Comparison of ENCODE assay signal across 27 cellular contexts in the genomic region with DNA sequence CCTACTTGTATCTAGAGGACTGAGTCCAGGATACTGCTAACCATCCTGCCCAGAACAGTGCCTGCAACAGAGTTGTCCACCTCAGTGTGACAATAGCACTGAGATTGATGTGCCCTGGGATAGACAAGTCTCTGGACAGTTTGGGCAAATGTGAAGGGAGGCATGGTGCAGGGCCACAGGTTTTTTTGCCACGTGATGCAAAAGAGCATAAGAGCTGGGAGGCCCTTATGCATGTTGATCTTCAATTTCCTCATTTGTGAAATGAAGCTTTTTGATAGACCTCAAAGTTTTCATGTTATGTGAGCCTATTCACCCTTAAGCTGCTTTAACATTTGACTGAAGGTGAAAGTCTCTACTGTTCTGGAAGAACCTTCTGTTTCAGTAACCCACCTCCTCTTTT. TPM values are rescaled to one million over a fixed set of nuclear protein-coding genes. Genes with fewer than 3 reads are reported as not detected.
DNase-seq lines count a peak whose midpoint lies in the region; ATAC-seq and TF ChIP-seq lines count a peak whose summit lies in the region.
"Had no signal": no experiment of that assay in that cellular context is flagged by ENCODE, and none has a peak within 500 bp of the region (broad histone marks: within the 10 kb centered on the region; RNA-seq: fewer than 3 reads in every experiment).

No MANE protein-coding gene starts in this region.

- H2BK5ac ChIP-seq in IMR-90 (ENCODE audit: low read depth, low read length, poor library complexity, severe bottlenecking), result no peak overlapping the region

- peak overlapping the region; percentile 49 for H3K23ac ChIP-seq in IMR-90 (ENCODE audit: low read depth, low read length)

- H4K8ac ChIP-seq in IMR-90 (ENCODE audit: low read depth in 2 of 2, low read length in 2 of 2), result peak overlapping the region in 1 of 2 experiments; percentile 3; a peak in 1 of 4 replicates

- peak overlapping the region; percentile 54 for H4K5ac ChIP-seq in IMR-90 (ENCODE audit: low read depth, low read length)

- H3K27ac ChIP-seq in left ventricle myocardium inferior (replicated peaks) (peak overlapping the region; percentile 39), IMR-90 (ENCODE audit: insufficient read depth, low read length) (0 out of 2 replicates have a peak overlapping the region, but pooled peaks have one; percentile 5), right lobe of liver (peak overlapping the region; percentile 45 to 94 (median 86)), WERI-Rb-1 (no peak overlapping the region)
- H3K27ac ChIP-seq: gastrocnemius medialis, HL-60, lower lobe of right lung, Peyer's patch, transverse colon had no signal

- DNase-seq in left ventricle myocardium inferior (no peak), Right ventricle myocardium superior (no peak), IMR-90 (no peak), right lobe of liver (no peak), 8988T (no peak), GM13976 (ENCODE audit: low spot score) (no peak), DMS53 treated with DMSO at 0.1 percent for 48 hours (lab: John Stamatoyannopoulos, UW; ENCODE audit: unreplicated experiment) (no peak), WERI-Rb-1 (no peak)
- DNase-seq: activated CD4-positive, alpha-beta T cell treated with anti-CD3 and anti-CD28 coated beads for 48 hours; amygdala; gastrocnemius medialis; Kasumi-1; kidney glomerular epithelial cell; lower lobe of right lung; MV-4-11; NCI-H1694; NCI-H446; NCI-H774; Peyer's patch; SHP77 treated with DMSO at 0.1 percent for 48 hours; stimulated activated CD4-positive, alpha-beta T cell treated with anti-CD3 and anti-CD28 coated beads, Interleukin-15, amount 100 ng/mL, for 24 hours; stimulated activated CD4-positive, alpha-beta T cell treated with anti-CD3 and anti-CD28 coated beads, Interleukin-4, amount 100 ng/mL, for 4 hours; transverse colon had no signal

- H3K4ac ChIP-seq in IMR-90 (ENCODE audit: low read depth, low read length), result peak overlapping the region; percentile 44; the same call in 1 of the 2 replicates

- no TSS peak for BruUV-seq in IMR-90 (replicated peaks; lab: Mats Ljungman, UMichigan)

- H2AFZ ChIP-seq in IMR-90 (replicated peaks; ENCODE audit: low read length, poor library complexity), result no peak overlapping the region
- H2AFZ ChIP-seq: GM23338 had no signal

- H3K56ac ChIP-seq in IMR-90 (ENCODE audit: extremely low read depth, insufficient read depth, low read length), result no peak overlapping the region

- 0 out of 2 replicates have a peak overlapping the region, but pooled peaks have one; percentile 33 for H3K14ac ChIP-seq in IMR-90 (replicated peaks; ENCODE audit: low read depth, low read length)

- WGBS in IMR-90 (ENCODE audit: extremely low coverage in 2 of 2, insufficient read length in 1 of 2), 2 experiments, result no CpG with 5 or more reads among the region's 1 CpG
- no CpG with 5 or more reads among the region's 1 CpG for WGBS in right lobe of liver (ENCODE audit: insufficient coverage, low coverage, low lambda C conversion rate, missing lambda C conversion rate)

- H3K4me3 ChIP-seq in left ventricle myocardium inferior, result no peak overlapping the region
- H3K4me3 ChIP-seq in IMR-90 (ENCODE audit: insufficient read depth, low read depth, low read length), result no peak overlapping the region
- H3K4me3 ChIP-seq in right lobe of liver, result no peak overlapping the region
- H3K4me3 ChIP-seq in WERI-Rb-1 (ENCODE audit: low read depth, low read length), result no peak overlapping the region
- H3K4me3 ChIP-seq: A549, gastrocnemius medialis, GM23338, lower lobe of right lung, Peyer's patch, transverse colon had no signal

- H3K9me1 ChIP-seq in IMR-90 (ENCODE audit: insufficient read depth, low read length), result peaks cover 5% of the 10 kb centered on the region; the same call in 1 of the 2 replicates

- H2BK120ac ChIP-seq in IMR-90 (ENCODE audit: low read depth, low read length), result peak overlapping the region; percentile 43; the same call in 1 of the 2 replicates

- intact Hi-C loops in left ventricle myocardium inferior (cut with micrococcal nuclease), result no loop called here
- intact Hi-C loops in Right ventricle myocardium superior (cut with DNase I), result no loop called here
- intact Hi-C loops in IMR-90 (cut with micrococcal nuclease), result no loop called here
- intact Hi-C loops in right lobe of liver (cut with DNase I), result no loop called here

- peak overlapping the region; percentile 50 for H4K91ac ChIP-seq in IMR-90 (ENCODE audit: insufficient read depth, low read depth, low read length)

- POLR2A ChIA-PET in IMR-90 (lab: Charles Lee; ENCODE audit: unreplicated experiment), result no interaction called here

- H3K27me3 ChIP-seq in left ventricle myocardium inferior (ENCODE audit: low read depth) (no peaks in the 10 kb centered on the region), IMR-90 (ENCODE audit: control insufficient read depth, insufficient read depth, low read length) (no peaks in the 10 kb centered on the region), right lobe of liver (no peaks in the 10 kb centered on the region), WERI-Rb-1 (ENCODE audit: insufficient read depth, low read depth, severe bottlenecking) (no peaks in the 10 kb centered on the region)
- H3K27me3 ChIP-seq: gastrocnemius medialis, Peyer's patch, transverse colon had no signal

- TF ChIP-seq RAD21 in IMR-90 (IDR thresholded peaks at IDR 0.05; ENCODE audit: low read length), result no peak

- H3K4me1 ChIP-seq in left ventricle myocardium inferior (peaks cover 30% of the 10 kb centered on the region), IMR-90 (ENCODE audit: control insufficient read depth, insufficient read depth, low read length) (peaks cover 7% of the 10 kb centered on the region), right lobe of liver (peaks cover 0 to 67% (median 18%) of the 10 kb centered on the region in 4 donors)

- peak overlapping the region; percentile 84 for H2AK5ac ChIP-seq in IMR-90 (ENCODE audit: low read depth, low read length)

- H2BK15ac ChIP-seq in IMR-90 (ENCODE audit: low read depth, low read length), result peak overlapping the region; percentile 77; the same call in 1 of the 3 replicates

- H3K4me2 ChIP-seq in IMR-90 (ENCODE audit: low read depth, low read length), result no peak overlapping the region
- H3K4me2 ChIP-seq: GM23338 had no signal

- no peaks in the 10 kb centered on the region for H3K9me3 ChIP-seq in left ventricle myocardium inferior (replicated peaks)
- no peaks in the 10 kb centered on the region for H3K9me3 ChIP-seq in IMR-90 (ENCODE audit: control insufficient read depth, insufficient read depth, low read length)
- no peaks in the 10 kb centered on the region for H3K9me3 ChIP-seq in right lobe of liver
- no peaks in the 10 kb centered on the region for H3K9me3 ChIP-seq in WERI-Rb-1 (ENCODE audit: severe bottlenecking)
- H3K9me3 ChIP-seq: A549, gastrocnemius medialis, lower lobe of right lung, Peyer's patch, transverse colon had no signal

- TF ChIP-seq CTCF in left ventricle myocardium inferior (IDR thresholded peaks at IDR 0.05; ENCODE audit: borderline replicate concordance) (no peak), IMR-90 (conservative IDR thresholded peaks at IDR 0.05; ENCODE audit: low read depth, low read length) (no peak), right lobe of liver (IDR thresholded peaks at IDR 0.05) (no peak), GM13976 (IDR thresholded peaks at IDR 0.05; ENCODE audit: borderline replicate concordance, control extremely low read depth, extremely low read depth, insufficient read depth, missing control alignments) (no peak), WERI-Rb-1 (IDR thresholded peaks at IDR 0.05; ENCODE audit: low read depth, low read length) (no peak)

- H3K18ac ChIP-seq in IMR-90 (ENCODE audit: low read depth, low read length), result peak overlapping the region; percentile 51; the same call in 1 of the 2 replicates

- no peaks in the 10 kb centered on the region for H3K36me3 ChIP-seq in left ventricle myocardium inferior
- H3K36me3 ChIP-seq in IMR-90 (ENCODE audit: control insufficient read depth, insufficient read depth, low read length), result no peaks in the 10 kb centered on the region
- no peaks in the 10 kb centered on the region for H3K36me3 ChIP-seq in right lobe of liver
- no peaks in the 10 kb centered on the region for H3K36me3 ChIP-seq in WERI-Rb-1
- H3K36me3 ChIP-seq: gastrocnemius medialis, lower lobe of right lung, Peyer's patch, transverse colon had no signal

- CTCF ChIA-PET in IMR-90 (lab: Yijun Ruan, JAX), result no interaction called here

- H3K9ac ChIP-seq in IMR-90 (ENCODE audit: low read depth, low read length), result no peak overlapping the region

- peaks cover 0 to 13% of the 10 kb centered on the region in 2 experiments; a peak in 1 of 4 replicates for H3K79me1 ChIP-seq in IMR-90 (ENCODE audit: low read depth in 1 of 2, low read length in 2 of 2)

- in situ Hi-C loops in IMR-90 (cut with MboI; ENCODE audit: low sequenced_read_pairs) (loop anchor here (10.0 kb wide), 1 partner anchor 128 kb away; no protein-coding TSS in a partner anchor), GM13976 (cut with MboI; ENCODE audit: low sequenced_read_pairs, unreplicated experiment) (loop anchor here (10.0 kb wide), 1 partner anchor 198 kb away; no protein-coding TSS in a partner anchor)

- no peak overlapping the region for H2AK9ac ChIP-seq in IMR-90 (replicated peaks; ENCODE audit: low read depth, low read length, poor library complexity)

- dilution Hi-C loops in IMR-90 (cut with HindIII; ENCODE audit: low sequenced_read_pairs, unreplicated experiment), result no loop called here

- TF ChIP-seq POLR2A in IMR-90 (IDR thresholded peaks at IDR 0.05; ENCODE audit: low read depth, low read length), result no peak
- no peak for TF ChIP-seq POLR2A in right lobe of liver (IDR thresholded peaks at IDR 0.05)

- peak overlapping the region; percentile 5 for H2BK20ac ChIP-seq in IMR-90 (ENCODE audit: low read depth, low read length)

- H4K20me1 ChIP-seq in IMR-90 (ENCODE audit: insufficient read depth, low read length), result no peaks in the 10 kb centered on the region

- ATAC-seq in Right ventricle myocardium superior (ENCODE audit: poor library complexity) (no peak), IMR-90 (ENCODE audit: low read depth) (no peak), right lobe of liver (peak in 1 of 4 donors; percentile 2)
- ATAC-seq: A549; activated naive CD4-positive, alpha-beta T cell treated with anti-CD3 and anti-CD28 coated beads, Interleukin-2, amount 50 U/mL, for 72 hours; gastrocnemius medialis; GM23338; lower lobe of right lung had no signal

RNA-seq across cellular contexts. Expression of a gene that starts 46.3 kb away (rescaled TPM):
- total RNA-seq in left ventricle myocardium inferior (2.1 TPM), Right ventricle myocardium superior (1.1 TPM), IMR-90 (2012; rRNA removed) (21.0 and 25.3 TPM in 2 replicates), right lobe of liver (1 to 10 TPM; 2.0 to 3.5 (median 2.8) TPM)
- 21.8 and 22.3 TPM in 2 replicates for polyA plus RNA-seq in IMR-90 (2012; rRNA removed)
- 10.0 and 17.0 TPM in 2 replicates for polyA plus RNA-seq in IMR-90 (2012; cell fraction: cytosol; rRNA removed)
- 7.6 and 12.0 TPM in 2 replicates for polyA plus RNA-seq in IMR-90 (2012; cell fraction: nucleus; rRNA removed; ENCODE audit: low replicate concordance)
